Comparison of ENCODE assay signal across 8 cellular contexts in the genomic region with DNA sequence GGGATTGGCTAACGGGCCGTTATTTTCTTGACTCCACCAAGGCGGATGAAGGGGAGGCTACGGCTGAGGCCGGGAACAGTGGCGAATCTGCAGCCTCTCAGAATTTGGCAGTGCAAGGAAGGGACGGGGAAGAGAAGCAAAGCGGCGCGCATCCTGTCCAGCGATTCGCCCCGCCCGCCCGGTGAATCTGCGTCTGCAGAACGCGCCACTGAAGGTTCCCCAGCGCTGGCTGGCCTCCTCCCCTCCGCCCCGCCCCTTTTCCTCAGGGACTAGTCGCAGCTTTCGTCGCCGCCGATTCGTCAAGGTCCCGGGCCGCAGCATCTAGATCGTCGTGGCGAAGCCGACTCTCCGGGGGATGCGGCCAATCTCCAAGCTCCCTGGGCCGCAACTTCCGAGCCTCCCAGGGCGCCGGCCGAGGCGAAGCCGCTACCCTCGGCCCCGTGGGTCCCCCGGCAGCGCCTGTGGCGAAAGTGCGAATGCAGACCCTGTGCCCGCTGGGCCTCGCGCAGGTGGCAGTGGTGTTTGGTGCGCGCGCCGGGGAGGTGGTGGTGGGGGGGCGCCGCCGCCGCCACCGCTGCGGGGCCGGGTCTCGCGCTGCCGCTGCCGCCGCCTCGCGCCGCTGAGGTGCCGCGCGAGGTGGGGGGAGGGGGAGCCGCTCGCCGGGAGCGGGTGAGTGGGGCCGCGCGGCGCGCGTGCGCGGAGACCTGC. TPM values are rescaled to one million over a fixed set of nuclear protein-coding genes. Genes with fewer than 3 reads are reported as not detected.
DNase-seq lines count a peak whose midpoint lies in the region; ATAC-seq and TF ChIP-seq lines count a peak whose summit lies in the region.

TSS of gene SETD1A (plus strand) at position 299 of the 708 bp plus-strand sequence. CDS start 978 bp downstream, outside the sequence.

- ATAC-seq in GM21619 (IDR thresholded peaks at IDR 0.05; ENCODE audit: unreplicated experiment) (peak; percentile 63), mucosa of descending colon (peak; percentile 95)

- TF ChIP-seq EP300 in Ishikawa (IDR thresholded peaks at IDR 0.05; ENCODE audit: borderline replicate concordance): peak; percentile 66

- DNase-seq in DMS114 treated with DMSO at 0.1 percent for 48 hours (lab: John Stamatoyannopoulos, UW; ENCODE audit: unreplicated experiment) (peak; percentile 87), OCI-M1 (lab: John Stamatoyannopoulos, UW) (peak; percentile 97), activated T-cell treated with anti-CD3 and anti-CD28 coated beads for 4 hours (peak; percentile 94), epithelial cell of esophagus (ENCODE audit: low read depth) (peak; percentile 97), mucosa of descending colon (peak; percentile 95 to 99 (median 95))
- DNase-seq in stimulated activated CD8-positive, alpha-beta memory T cell treated with anti-CD3 and anti-CD28 coated beads, Interleukin-2, amount 100 ng/mL, for 48 hours (ENCODE audit: low read depth in 2 of 2): peak; percentile 92 to 98

- peaks cover 12% of the 10 kb centered on the region for H3K4me1 ChIP-seq in mucosa of descending colon (ENCODE audit: low read depth)

- intact Hi-C loops in mucosa of descending colon (cut with DNase I, micrococcal nuclease): no loop called here

- TF ChIP-seq CTCF in epithelial cell of esophagus (IDR thresholded peaks at IDR 0.05; ENCODE audit: insufficient read depth, low read depth, low read length, missing control alignments) (no peak), mucosa of descending colon (IDR thresholded peaks at IDR 0.05) (no peak)

- peaks cover 5% of the 10 kb centered on the region for H3K36me3 ChIP-seq in mucosa of descending colon (ENCODE audit: low read depth)

- TF ChIP-seq RAD21 in Ishikawa (IDR thresholded peaks at IDR 0.05; ENCODE audit: low read depth): no peak

- H3K4me3 ChIP-seq in epithelial cell of esophagus (ENCODE audit: low read length): peak within 1 kb of the TSS; percentile 84
- peak within 1 kb of the TSS; percentile 74 for H3K4me3 ChIP-seq in mucosa of descending colon

- no peaks in the 10 kb centered on the region for H3K9me3 ChIP-seq in mucosa of descending colon

TF ChIP-seq in Ishikawa, 13 proteins besides CTCF, POLR2A, EP300 and RAD21:
- TF ChIP-seq MAX (IDR thresholded peaks at IDR 0.05): peak; percentile 69
- TF ChIP-seq TAF1 (IDR thresholded peaks at IDR 0.05; ENCODE audit: low read depth): 0 out of 2 replicates have a peak, but pooled peaks have one; percentile 14
- no peak for TF ChIP-seq EGR1 (IDR thresholded peaks at IDR 0.05)

RNA-seq across cellular contexts. Expression of gene SETD1A, which starts in this region (rescaled TPM):
- total RNA-seq in mucosa of descending colon: 10 to 100 TPM; 13.4 to 24.7 (median 13.7) TPM

Comparison
In these comparisons a context has a peak if more than half of its experiments do, and no peak if none do; other contexts are left out.
1. Peak in every context shown above with its lines: DNase-seq, ATAC-seq and H3K4me3 ChIP-seq.